In genomic region chr10:69408318-69409175, GRCh38 we compare ENCODE assay signal across 1 cellular context.
TF ChIP-seq lines count a peak whose summit lies in the region.

No MANE protein-coding gene starts in this region.

TF ChIP-seq in K562, 482 proteins besides CTCF, POLR2A, EP300 and RAD21 (continued from another document and continues in another):
- TF ChIP-seq MGA (IDR thresholded peaks at IDR 0.05) (peak; percentile 89), ATF1 (CRISPR knock-in tag; IDR thresholded peaks at IDR 0.05) (no peak), ATF1 (tag; IDR thresholded peaks at IDR 0.05) (no peak; the same call in none of the 2 replicates), NUFIP1 (IDR thresholded peaks at IDR 0.05; ENCODE audit: partially characterized antibody) (no peak), SNAPC5 (CRISPR knock-in tag; IDR thresholded peaks at IDR 0.05) (no peak), NKRF (IDR thresholded peaks at IDR 0.05; ENCODE audit: borderline replicate concordance) (peak; percentile 26; the same call in 1 of the 2 replicates), GABPB1 (CRISPR knock-in tag; IDR thresholded peaks at IDR 0.05) (peak; percentile 72), DNMT1 (IDR thresholded peaks at IDR 0.05) (no peak), ZBTB9 (CRISPR knock-in tag; IDR thresholded peaks at IDR 0.05) (no peak), AFF4 (CRISPR knock-in tag; IDR thresholded peaks at IDR 0.05) (no peak), RBM17 (IDR thresholded peaks at IDR 0.05; ENCODE audit: borderline replicate concordance, low read depth, low read length) (no peak), ZNF121 (CRISPR knock-in tag; conservative IDR thresholded peaks at IDR 0.05) (peak; percentile 99), TBP (optimal IDR thresholded peaks at IDR 0.05; ENCODE audit: low read depth, low read length) (peak; percentile 37), ZNF431 (CRISPR knock-in tag; IDR thresholded peaks at IDR 0.05) (no peak), CAMTA2 (CRISPR knock-in tag; conservative IDR thresholded peaks at IDR 0.05) (no peak), ZNF668 (CRISPR knock-in tag; IDR thresholded peaks at IDR 0.05) (no peak), ZNF217 (CRISPR knock-in tag; IDR thresholded peaks at IDR 0.05) (no peak), CHD4 (IDR thresholded peaks at IDR 0.05; ENCODE audit: insufficient read depth, insufficient replicate concordance, low read depth, low read length, poor library complexity, severe bottlenecking) (no peak), ZNF717 (CRISPR knock-in tag; IDR thresholded peaks at IDR 0.05) (no peak), NFRKB (IDR thresholded peaks at IDR 0.05; ENCODE audit: low read depth) (no peak), ARID1B (IDR thresholded peaks at IDR 0.05) (no peak; the same call in 1 of the 2 replicates), POLR2G (IDR thresholded peaks at IDR 0.05; ENCODE audit: low read depth, low read length) (peak; percentile 83), CREB3 (tag; conservative IDR thresholded peaks at IDR 0.05; ENCODE audit: low read depth) (no peak), WHSC1 (IDR thresholded peaks at IDR 0.05; ENCODE audit: low read length) (no peak), E2F1 (CRISPR knock-in tag; IDR thresholded peaks at IDR 0.05) (no peak), POLR3G (IDR thresholded peaks at IDR 0.05; ENCODE audit: extremely low read depth, insufficient read length, insufficient replicate concordance) (no peak), THRA (IDR thresholded peaks at IDR 0.05) (no peak), ZBTB49 (CRISPR knock-in tag; IDR thresholded peaks at IDR 0.05; ENCODE audit: borderline replicate concordance) (no peak), MIER1 (IDR thresholded peaks at IDR 0.05; ENCODE audit: low read depth) (peak; percentile 73; the same call in 1 of the 2 replicates), ZNF408 (CRISPR knock-in tag; IDR thresholded peaks at IDR 0.05; ENCODE audit: low read depth) (no peak), SUPT5H (IDR thresholded peaks at IDR 0.05) (peak; percentile 68), ZNF764 (CRISPR knock-in tag; IDR thresholded peaks at IDR 0.05; ENCODE audit: low read depth) (no peak), MED1 (CRISPR knock-in tag; IDR thresholded peaks at IDR 0.05; ENCODE audit: borderline replicate concordance) (no peak)
